Comparison of ENCODE assay signal across 14 cellular contexts in the genomic region with DNA sequence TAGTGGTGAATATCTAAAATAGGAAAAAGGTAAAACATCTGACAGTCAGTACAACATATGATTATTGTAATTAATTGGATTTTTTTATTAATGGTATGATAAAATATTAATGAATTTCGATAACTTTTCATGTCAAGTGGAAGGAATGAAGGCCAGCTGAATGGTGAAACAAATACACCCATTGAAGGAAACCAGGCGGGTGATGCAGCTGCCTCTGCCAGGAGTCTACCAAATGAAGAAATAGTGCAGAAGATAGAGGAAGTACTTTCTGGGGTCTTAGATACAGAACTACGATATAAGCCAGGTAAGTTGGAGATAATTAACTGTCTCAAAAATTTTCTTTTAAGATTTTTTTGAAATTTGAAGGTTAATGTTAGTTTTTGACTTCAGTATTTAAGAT. TPM values are rescaled to one million over a fixed set of nuclear protein-coding genes. Genes with fewer than 3 reads are reported as not detected.
DNase-seq lines count a peak whose midpoint lies in the region; ATAC-seq, FAIRE-seq and TF ChIP-seq lines count a peak whose summit lies in the region.
"Had no signal": no experiment of that assay in that cellular context is flagged by ENCODE, and none has a peak within 500 bp of the region (broad histone marks: within the 10 kb centered on the region; RNA-seq: fewer than 3 reads in every experiment).

No MANE protein-coding gene starts in this region.

- no peaks in the 10 kb centered on the region for H3K27me3 Mint-ChIP-seq in activated CD8-positive, alpha-beta T cell treated with anti-CD3 and anti-CD28 coated beads for 36 hours
- no peaks in the 10 kb centered on the region for H3K27me3 Mint-ChIP-seq in activated CD8-positive, alpha-beta T cell treated with anti-CD3 and anti-CD28 coated beads, Interleukin-2, amount 10 ng/mL, durations not matched to agents 7 days and 5 days (ENCODE audit: low read depth)
- no peaks in the 10 kb centered on the region for H3K27me3 Mint-ChIP-seq in chondrocyte (ENCODE audit: low read depth)

- H3K27me3 ChIP-seq in OCI-LY3 (ENCODE audit: low read depth, low read length) (no peaks in the 10 kb centered on the region), psoas muscle (ENCODE audit: insufficient read depth in 3 of 3, low read length in 2 of 3) (no peaks in the 10 kb centered on the region), small intestine (ENCODE audit: control insufficient read depth in 2 of 2, insufficient read depth in 2 of 2, low read length in 2 of 2) (no peaks in the 10 kb centered on the region)
- H3K27me3 ChIP-seq: cardiac muscle cell, Peyer's patch had no signal

- no peak overlapping the region for H3K9ac ChIP-seq in OCI-LY3 (ENCODE audit: low read length)

- 54 to 69% (median 55%) methylated on average over 3 of the region's 3 CpGs for WGBS in psoas muscle, 3 donors
- WGBS in small intestine, 3 donors, result 53 to 64% (median 64%) methylated on average over 3 of the region's 3 CpGs

- H3K36me3 Mint-ChIP-seq in activated CD8-positive, alpha-beta T cell treated with anti-CD3 and anti-CD28 coated beads for 36 hours (ENCODE audit: low read depth), result peaks cover 55% of the 10 kb centered on the region
- H3K36me3 Mint-ChIP-seq in activated CD8-positive, alpha-beta T cell treated with anti-CD3 and anti-CD28 coated beads, Interleukin-2, amount 10 ng/mL, durations not matched to agents 7 days and 5 days (ENCODE audit: low read depth), result peaks cover 55% of the 10 kb centered on the region
- H3K36me3 Mint-ChIP-seq in chondrocyte (ENCODE audit: low read depth), result peaks cover 12% of the 10 kb centered on the region

- POLR2A ChIA-PET in activated CD8-positive, alpha-beta T cell treated with anti-CD3 and anti-CD28 coated beads for 36 hours (lab: Charles Lee), result interaction anchor here (0.5 to 1.4 kb wide), 3 partner anchors 13 to 43 kb away, joined by 3 to 5 read pairs (median 3); no protein-coding TSS in a partner anchor
- POLR2A ChIA-PET in activated CD8-positive, alpha-beta T cell treated with anti-CD3 and anti-CD28 coated beads, Interleukin-2, amount 10 ng/mL, durations not matched to agents 7 days and 5 days (lab: Charles Lee), result interaction anchor here (1.1 kb wide), 1 partner anchor 25 kb away, joined by 4 read pairs; no protein-coding TSS in a partner anchor

- peak overlapping the region; percentile 78 for H3K27ac Mint-ChIP-seq in activated CD8-positive, alpha-beta T cell treated with anti-CD3 and anti-CD28 coated beads for 36 hours
- no peak overlapping the region for H3K27ac Mint-ChIP-seq in activated CD8-positive, alpha-beta T cell treated with anti-CD3 and anti-CD28 coated beads, Interleukin-2, amount 10 ng/mL, durations not matched to agents 7 days and 5 days
- H3K27ac Mint-ChIP-seq in chondrocyte (ENCODE audit: unreplicated experiment), result peak overlapping the region; percentile 100

- H3K36me3 ChIP-seq in OCI-LY3 (replicated peaks; ENCODE audit: low read depth, low read length) (peaks cover 36% of the 10 kb centered on the region), psoas muscle (ENCODE audit: insufficient read depth in 1 of 2, low read depth in 1 of 2) (peaks cover 12 to 50% of the 10 kb centered on the region in 2 donors), small intestine (ENCODE audit: control insufficient read depth in 2 of 2, insufficient read depth in 2 of 2, low read length in 2 of 2) (peaks cover 12 to 18% of the 10 kb centered on the region in 2 donors)

- H3K4me3 ChIP-seq in OCI-LY3 (ENCODE audit: low read length) (no peak overlapping the region), psoas muscle (peak overlapping the region; percentile 84), small intestine (ENCODE audit: low read depth in 1 of 2, low read length in 2 of 2) (no peak overlapping the region)

- ATAC-seq in activated CD8-positive, alpha-beta T cell treated with anti-CD3 and anti-CD28 coated beads for 36 hours, result no peak
- no peak for ATAC-seq in activated CD8-positive, alpha-beta T cell treated with anti-CD3 and anti-CD28 coated beads, Interleukin-2, amount 10 ng/mL, durations not matched to agents 7 days and 5 days
- ATAC-seq in psoas muscle, result no peak
- ATAC-seq in HG03460 (IDR thresholded peaks at IDR 0.05; ENCODE audit: unreplicated experiment), result no peak

- H4K20me1 ChIP-seq in OCI-LY3 (ENCODE audit: insufficient read depth, low read length), result peaks cover 52% of the 10 kb centered on the region

- CTCF ChIA-PET in activated CD8-positive, alpha-beta T cell treated with anti-CD3 and anti-CD28 coated beads for 36 hours (lab: Charles Lee), result interaction anchor here (0.9 kb wide), 2 partner anchors 26 to 51 kb away, joined by 3 read pairs; no protein-coding TSS in a partner anchor
- CTCF ChIA-PET in activated CD8-positive, alpha-beta T cell treated with anti-CD3 and anti-CD28 coated beads, Interleukin-2, amount 10 ng/mL, durations not matched to agents 7 days and 5 days (lab: Charles Lee), result interaction anchor here (0.9 kb wide), 1 partner anchor 60 kb away, joined by 3 read pairs; no protein-coding TSS in a partner anchor

- H3K4me1 ChIP-seq in OCI-LY3 (ENCODE audit: low read length), result peaks cover 13% of the 10 kb centered on the region
- H3K4me1 ChIP-seq in psoas muscle, result peaks cover 22% of the 10 kb centered on the region
- H3K4me1 ChIP-seq in small intestine (ENCODE audit: control insufficient read depth in 2 of 2, insufficient read depth in 1 of 2, low read depth in 1 of 2, low read length in 1 of 2), result peaks cover 0 to 2% of the 10 kb centered on the region in 2 donors

- H2AFZ ChIP-seq in OCI-LY3 (ENCODE audit: low read depth, low read length), result no peak overlapping the region

- H3K9me3 ChIP-seq in OCI-LY3 (ENCODE audit: insufficient read depth, low read length) (no peaks in the 10 kb centered on the region), psoas muscle (no peaks in the 10 kb centered on the region), small intestine (ENCODE audit: control insufficient read depth, low read depth) (no peaks in the 10 kb centered on the region)
- H3K9me3 ChIP-seq: Peyer's patch had no signal

- H3K4me1 Mint-ChIP-seq in activated CD8-positive, alpha-beta T cell treated with anti-CD3 and anti-CD28 coated beads for 36 hours (ENCODE audit: low read depth), result peaks cover 30% of the 10 kb centered on the region
- H3K4me1 Mint-ChIP-seq in activated CD8-positive, alpha-beta T cell treated with anti-CD3 and anti-CD28 coated beads, Interleukin-2, amount 10 ng/mL, durations not matched to agents 7 days and 5 days (ENCODE audit: low read depth), result peaks cover 21% of the 10 kb centered on the region
- H3K4me1 Mint-ChIP-seq in chondrocyte (ENCODE audit: low read depth), result peaks cover 29% of the 10 kb centered on the region

- H3K79me2 ChIP-seq in OCI-LY3 (ENCODE audit: low read length), result peaks cover 97% of the 10 kb centered on the region

- DNase-seq in activated CD8-positive, alpha-beta T cell treated with anti-CD3 and anti-CD28 coated beads for 36 hours, result no peak
- no peak for DNase-seq in activated CD8-positive, alpha-beta T cell treated with anti-CD3 and anti-CD28 coated beads, Interleukin-2, amount 10 ng/mL, durations not matched to agents 7 days and 5 days
- DNase-seq in chondrocyte (ENCODE audit: low spot score), result no peak
- DNase-seq in psoas muscle, result no peak
- DNase-seq in LoVo (ENCODE audit: low spot score), result no peak
- no peak for DNase-seq in small intestine
- DNase-seq: DMS79, erythroblast, NCI-H2171 treated with DMSO at 0.1 percent for 48 hours, Peyer's patch had no signal

- no peak for FAIRE-seq in small intestine (lab: Jason Lieb, UNC)

- H3K9me3 Mint-ChIP-seq in activated CD8-positive, alpha-beta T cell treated with anti-CD3 and anti-CD28 coated beads for 36 hours, result no peaks in the 10 kb centered on the region
- H3K9me3 Mint-ChIP-seq in activated CD8-positive, alpha-beta T cell treated with anti-CD3 and anti-CD28 coated beads, Interleukin-2, amount 10 ng/mL, durations not matched to agents 7 days and 5 days (ENCODE audit: insufficient read depth), result no peaks in the 10 kb centered on the region
- no peaks in the 10 kb centered on the region for H3K9me3 Mint-ChIP-seq in chondrocyte (ENCODE audit: low read depth)

- H3K27ac ChIP-seq in OCI-LY3 (ENCODE audit: low read length) (no peak overlapping the region), psoas muscle (peak overlapping the region; percentile 12), small intestine (ENCODE audit: low read depth in 1 of 2, low read length in 1 of 2) (no peak overlapping the region)
- H3K27ac ChIP-seq: cardiac muscle cell, Peyer's patch had no signal

- H3K4me3 Mint-ChIP-seq in activated CD8-positive, alpha-beta T cell treated with anti-CD3 and anti-CD28 coated beads for 36 hours, result no peak overlapping the region
- H3K4me3 Mint-ChIP-seq in activated CD8-positive, alpha-beta T cell treated with anti-CD3 and anti-CD28 coated beads, Interleukin-2, amount 10 ng/mL, durations not matched to agents 7 days and 5 days, result no peak overlapping the region
- H3K4me3 Mint-ChIP-seq in chondrocyte (ENCODE audit: unreplicated experiment), result no peak overlapping the region

- TF ChIP-seq CTCF in activated CD8-positive, alpha-beta T cell treated with anti-CD3 and anti-CD28 coated beads for 36 hours (IDR thresholded peaks at IDR 0.05), result no peak
- no peak for TF ChIP-seq CTCF in OCI-LY3 (IDR thresholded peaks at IDR 0.05; ENCODE audit: low read depth, low read length)
- no peak for TF ChIP-seq CTCF in chondrocyte (IDR thresholded peaks at IDR 0.05)
- no peak for TF ChIP-seq CTCF in psoas muscle (IDR thresholded peaks at IDR 0.05)

- intact Hi-C loops in activated CD8-positive, alpha-beta T cell treated with anti-CD3 and anti-CD28 coated beads for 36 hours (cut with micrococcal nuclease), result no loop called here
- intact Hi-C loops in psoas muscle (cut with DNase I), result no loop called here

- 0 out of 2 replicates have a peak overlapping the region, but pooled peaks have one; percentile 33 for H3K4me2 ChIP-seq in OCI-LY3 (ENCODE audit: low read length)

RNA-seq across cellular contexts. Expression of gene SON, which starts 3.2 kb away (rescaled TPM):
- 100 to 1,000 TPM; 267 to 276 TPM for total RNA-seq in activated CD8-positive, alpha-beta T cell treated with anti-CD3 and anti-CD28 coated beads for 36 hours
- 100 to 1,000 TPM; 284 to 285 TPM for total RNA-seq in activated CD8-positive, alpha-beta T cell treated with anti-CD3 and anti-CD28 coated beads, Interleukin-2, amount 10 ng/mL, durations not matched to agents 7 days and 5 days
- total RNA-seq in chondrocyte (216 to 269 TPM (median 220 TPM) in 3 replicates), psoas muscle (100 to 1,000 TPM; 126 to 179 (median 142) TPM)
- polyA plus RNA-seq in psoas muscle (10 to 100 TPM; 50.1 to 84.8 (median 75.5) TPM), small intestine (10 to 100 TPM; 76.1 to 93.3 (median 84.3) TPM)

RNA-seq across cellular contexts. Expression of gene GART, which starts 4.2 kb away (rescaled TPM):
- total RNA-seq in activated CD8-positive, alpha-beta T cell treated with anti-CD3 and anti-CD28 coated beads for 36 hours, result 100 to 1,000 TPM; 224 to 232 TPM
- total RNA-seq in activated CD8-positive, alpha-beta T cell treated with anti-CD3 and anti-CD28 coated beads, Interleukin-2, amount 10 ng/mL, durations not matched to agents 7 days and 5 days, result 100 to 1,000 TPM; 138 to 147 TPM
- total RNA-seq in chondrocyte (56.4 to 69.8 TPM (median 58.2 TPM) in 3 replicates), psoas muscle (10 to 100 TPM; 41.9 to 77.8 (median 53.5) TPM)
- polyA plus RNA-seq in psoas muscle (10 to 100 TPM; 22.0 to 57.2 (median 40.8) TPM), small intestine (10 to 100 TPM; 21.9 to 34.3 (median 24.8) TPM)

RNA-seq across cellular contexts. Expression of gene DONSON, which starts 42.4 kb away (rescaled TPM):
- 10 to 100 TPM; 36.8 to 41.5 TPM for total RNA-seq in activated CD8-positive, alpha-beta T cell treated with anti-CD3 and anti-CD28 coated beads for 36 hours
- 10 to 100 TPM; 43.3 to 44.1 TPM for total RNA-seq in activated CD8-positive, alpha-beta T cell treated with anti-CD3 and anti-CD28 coated beads, Interleukin-2, amount 10 ng/mL, durations not matched to agents 7 days and 5 days
- total RNA-seq in chondrocyte (17.9 to 23.9 TPM (median 18.7 TPM) in 3 replicates), psoas muscle (1 to 10 TPM; 4.8 to 5.4 (median 5.2) TPM)
- polyA plus RNA-seq in psoas muscle (10 to 100 TPM in 1 of 3 donors, 1 to 10 TPM in 2; 6.2 to 15.1 (median 8.4) TPM), small intestine (10 to 100 TPM in 2 of 3 donors, 1 to 10 TPM in 1; 8.9 to 15.7 (median 14.8) TPM)

RNA-seq across cellular contexts. Expression of gene DNAJC28, which starts 54.6 kb away (rescaled TPM):
- under 1 TPM; 0.22 to 0.56 TPM for total RNA-seq in activated CD8-positive, alpha-beta T cell treated with anti-CD3 and anti-CD28 coated beads for 36 hours
- total RNA-seq in activated CD8-positive, alpha-beta T cell treated with anti-CD3 and anti-CD28 coated beads, Interleukin-2, amount 10 ng/mL, durations not matched to agents 7 days and 5 days, result under 1 TPM; 0.40 to 0.73 TPM
- total RNA-seq in chondrocyte (2.4 to 3.5 TPM (median 2.6 TPM) in 3 replicates), psoas muscle (1 to 10 TPM; 3.0 to 4.5 (median 3.3) TPM)
- polyA plus RNA-seq in psoas muscle (1 to 10 TPM; 2.9 to 7.6 (median 2.9) TPM), small intestine (1 to 10 TPM; 1.6 to 2.5 (median 1.7) TPM)
- total RNA-seq: mononuclear cell had no signal
